ENCODE assay signal across 1 cellular context in the genomic region with DNA sequence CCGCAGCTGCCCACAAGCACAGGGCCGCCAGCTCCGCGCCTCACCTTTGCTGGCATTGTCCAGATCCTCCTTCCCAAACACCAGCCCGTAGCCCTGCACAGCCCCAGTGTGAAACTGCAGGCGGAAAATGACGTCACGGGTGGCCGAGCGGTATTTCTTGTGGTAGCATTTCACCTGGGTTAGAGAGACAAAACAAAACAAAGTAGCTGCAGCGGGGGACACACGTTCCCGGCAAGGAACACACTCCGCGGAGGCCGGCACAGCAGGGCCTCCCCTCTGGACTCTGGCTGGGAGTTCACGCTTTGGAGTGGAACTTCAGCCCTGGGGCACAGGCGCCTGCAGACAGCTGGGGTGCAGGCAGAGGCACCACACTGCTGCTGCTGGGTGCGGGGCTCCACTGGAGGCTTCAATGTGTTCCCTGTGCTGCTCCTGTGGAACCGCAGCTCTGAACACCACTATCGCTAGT.
TF ChIP-seq lines count a peak whose summit lies in the region.

No MANE protein-coding gene starts in this region.

TF ChIP-seq in GM23338, 12 proteins besides CTCF, POLR2A, EP300 and RAD21:
- TF ChIP-seq, protein P1, sequence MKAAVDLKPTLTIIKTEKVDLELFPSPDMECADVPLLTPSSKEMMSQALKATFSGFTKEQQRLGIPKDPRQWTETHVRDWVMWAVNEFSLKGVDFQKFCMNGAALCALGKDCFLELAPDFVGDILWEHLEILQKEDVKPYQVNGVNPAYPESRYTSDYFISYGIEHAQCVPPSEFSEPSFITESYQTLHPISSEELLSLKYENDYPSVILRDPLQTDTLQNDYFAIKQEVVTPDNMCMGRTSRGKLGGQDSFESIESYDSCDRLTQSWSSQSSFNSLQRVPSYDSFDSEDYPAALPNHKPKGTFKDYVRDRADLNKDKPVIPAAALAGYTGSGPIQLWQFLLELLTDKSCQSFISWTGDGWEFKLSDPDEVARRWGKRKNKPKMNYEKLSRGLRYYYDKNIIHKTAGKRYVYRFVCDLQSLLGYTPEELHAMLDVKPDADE (IDR thresholded peaks at IDR 0.05), result no peak
- no peak for TF ChIP-seq JUNB (IDR thresholded peaks at IDR 0.05; ENCODE audit: unreplicated experiment)
- no peak for TF ChIP-seq EZH2phosphoT487 (IDR thresholded peaks at IDR 0.05; ENCODE audit: unreplicated experiment)
- TF ChIP-seq STAT1 (IDR thresholded peaks at IDR 0.05; ENCODE audit: unreplicated experiment), result no peak
- TF ChIP-seq, protein P2, sequence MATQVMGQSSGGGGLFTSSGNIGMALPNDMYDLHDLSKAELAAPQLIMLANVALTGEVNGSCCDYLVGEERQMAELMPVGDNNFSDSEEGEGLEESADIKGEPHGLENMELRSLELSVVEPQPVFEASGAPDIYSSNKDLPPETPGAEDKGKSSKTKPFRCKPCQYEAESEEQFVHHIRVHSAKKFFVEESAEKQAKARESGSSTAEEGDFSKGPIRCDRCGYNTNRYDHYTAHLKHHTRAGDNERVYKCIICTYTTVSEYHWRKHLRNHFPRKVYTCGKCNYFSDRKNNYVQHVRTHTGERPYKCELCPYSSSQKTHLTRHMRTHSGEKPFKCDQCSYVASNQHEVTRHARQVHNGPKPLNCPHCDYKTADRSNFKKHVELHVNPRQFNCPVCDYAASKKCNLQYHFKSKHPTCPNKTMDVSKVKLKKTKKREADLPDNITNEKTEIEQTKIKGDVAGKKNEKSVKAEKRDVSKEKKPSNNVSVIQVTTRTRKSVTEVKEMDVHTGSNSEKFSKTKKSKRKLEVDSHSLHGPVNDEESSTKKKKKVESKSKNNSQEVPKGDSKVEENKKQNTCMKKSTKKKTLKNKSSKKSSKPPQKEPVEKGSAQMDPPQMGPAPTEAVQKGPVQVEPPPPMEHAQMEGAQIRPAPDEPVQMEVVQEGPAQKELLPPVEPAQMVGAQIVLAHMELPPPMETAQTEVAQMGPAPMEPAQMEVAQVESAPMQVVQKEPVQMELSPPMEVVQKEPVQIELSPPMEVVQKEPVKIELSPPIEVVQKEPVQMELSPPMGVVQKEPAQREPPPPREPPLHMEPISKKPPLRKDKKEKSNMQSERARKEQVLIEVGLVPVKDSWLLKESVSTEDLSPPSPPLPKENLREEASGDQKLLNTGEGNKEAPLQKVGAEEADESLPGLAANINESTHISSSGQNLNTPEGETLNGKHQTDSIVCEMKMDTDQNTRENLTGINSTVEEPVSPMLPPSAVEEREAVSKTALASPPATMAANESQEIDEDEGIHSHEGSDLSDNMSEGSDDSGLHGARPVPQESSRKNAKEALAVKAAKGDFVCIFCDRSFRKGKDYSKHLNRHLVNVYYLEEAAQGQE (IDR thresholded peaks at IDR 0.05; ENCODE audit: unreplicated experiment), result no peak
- no peak for TF ChIP-seq EZH2 (IDR thresholded peaks at IDR 0.05; ENCODE audit: low read depth, unreplicated experiment)
- no peak for TF ChIP-seq ZNF114 (CRISPR knock-in tag; IDR thresholded peaks at IDR 0.05)
- no peak for TF ChIP-seq CREB1 (CRISPR knock-in tag; IDR thresholded peaks at IDR 0.05; ENCODE audit: low read depth)
